ENCODE assay signal across 26 cellular contexts in genomic region chr1:164756741-164757140, GRCh38.
DNase-seq lines count a peak whose midpoint lies in the region; ATAC-seq and TF ChIP-seq lines count a peak whose summit lies in the region.
"Had no signal": no experiment of that assay in that cellular context is flagged by ENCODE, and none has a peak within 500 bp of the region (broad histone marks: within the 10 kb centered on the region; RNA-seq: fewer than 3 reads in every experiment).

No MANE protein-coding gene starts in this region.

- H3K27me3 Mint-ChIP-seq in glutamatergic neuron (ENCODE audit: unreplicated experiment): peaks cover 4% of the 10 kb centered on the region
- H3K27me3 Mint-ChIP-seq in effector memory CD8-positive, alpha-beta T cell: no peaks in the 10 kb centered on the region

- no peaks in the 10 kb centered on the region for H3K9me3 ChIP-seq in SK-N-MC (ENCODE audit: low read depth, low read length)
- H3K9me3 ChIP-seq: Caco-2, SJCRH30 had no signal

- H3K4me1 Mint-ChIP-seq in glutamatergic neuron (ENCODE audit: low read depth, unreplicated experiment): peaks cover 6% of the 10 kb centered on the region
- no peaks in the 10 kb centered on the region for H3K4me1 Mint-ChIP-seq in effector memory CD8-positive, alpha-beta T cell (ENCODE audit: low read depth in 2 of 2)
- H3K4me1 Mint-ChIP-seq: B cell, T-cell had no signal

- TF ChIP-seq CTCF in fibroblast of the aortic adventitia (IDR thresholded peaks at IDR 0.05; ENCODE audit: insufficient read depth, low read length) (no peak), glutamatergic neuron (IDR thresholded peaks at IDR 0.05; ENCODE audit: partially characterized antibody, unreplicated experiment) (no peak)

- peak overlapping the region; percentile 81; the same call in 1 of the 2 replicates for H3K4me3 ChIP-seq in SK-N-MC
- H3K4me3 ChIP-seq in fibroblast of the aortic adventitia (ENCODE audit: low read depth, low read length): no peak overlapping the region
- H3K4me3 ChIP-seq: GM23338, PC-9, SJCRH30 had no signal

- ATAC-seq in effector memory CD8-positive, alpha-beta T cell (replicated peaks): no peak
- ATAC-seq: CD8-positive, alpha-beta T cell; GM23338; Right ventricle myocardium inferior; T-cell had no signal

- no peaks in the 10 kb centered on the region for H3K9me3 Mint-ChIP-seq in glutamatergic neuron (ENCODE audit: unreplicated experiment)
- H3K9me3 Mint-ChIP-seq in effector memory CD8-positive, alpha-beta T cell: no peaks in the 10 kb centered on the region
- H3K9me3 Mint-ChIP-seq: CD8-positive, alpha-beta T cell; GM23338; T-cell had no signal

- H3K36me3 Mint-ChIP-seq in glutamatergic neuron (ENCODE audit: unreplicated experiment): no peaks in the 10 kb centered on the region
- H3K36me3 Mint-ChIP-seq in effector memory CD8-positive, alpha-beta T cell (ENCODE audit: insufficient read depth): no peaks in the 10 kb centered on the region
- H3K36me3 Mint-ChIP-seq: CD8-positive, alpha-beta T cell; T-cell had no signal

- no peak overlapping the region for H3K27ac Mint-ChIP-seq in glutamatergic neuron (ENCODE audit: unreplicated experiment)
- H3K27ac Mint-ChIP-seq in effector memory CD8-positive, alpha-beta T cell: no peak overlapping the region
- H3K27ac Mint-ChIP-seq: B cell; CD8-positive, alpha-beta T cell; GM23338; T-cell had no signal

- H3K36me3 ChIP-seq in SK-N-MC (ENCODE audit: insufficient read depth, low read length): no peaks in the 10 kb centered on the region
- H3K36me3 ChIP-seq: SJCRH30 had no signal

- H3K9ac ChIP-seq in SK-N-MC (ENCODE audit: insufficient read length): no peak overlapping the region

- peak overlapping the region; percentile 98 for H3K27ac ChIP-seq in SK-N-MC
- H3K27ac ChIP-seq: C4-2B, PC-9, SJCRH30 had no signal

- DNase-seq in EL: peak; percentile 49
- DNase-seq in SK-N-MC (ENCODE audit: low read depth, low spot score): no peak
- peak; percentile 68 for DNase-seq in fibroblast of the aortic adventitia (ENCODE audit: low read depth)
- DNase-seq in glutamatergic neuron: no peak
- no peak for DNase-seq in stimulated activated naive CD4-positive, alpha-beta T cell (lab: John Stamatoyannopoulos, UW)
- no peak for DNase-seq in effector memory CD8-positive, alpha-beta T cell
- no peak for DNase-seq in NCI-H1694 treated with DMSO at 0.1 percent for 48 hours (lab: John Stamatoyannopoulos, UW)
- DNase-seq: Caco-2; CD8-positive, alpha-beta T cell; DMS 273 treated with DMSO at 0.1 percent for 48 hours; DMS79 treated with DMSO at 0.1 percent for 48 hours; HCEC 1CT; NCI-H1048; NCI-H1417 treated with DMSO at 0.1 percent for 48 hours; NCI-H187; NCI-H2081 treated with DMSO at 0.1 percent for 48 hours; NCI-H2171; NCI-H524; NK-92 treated with Interleukin-12 subunit alpha and Interleukin-12 subunit beta, amount 100 ng/mL, for 24 hours; SJCRH30; T-cell had no signal

- H3K4me3 Mint-ChIP-seq in glutamatergic neuron (ENCODE audit: unreplicated experiment): no peak overlapping the region
- H3K4me3 Mint-ChIP-seq in effector memory CD8-positive, alpha-beta T cell: no peak overlapping the region
- H3K4me3 Mint-ChIP-seq: B cell; CD8-positive, alpha-beta T cell; GM23338; T-cell had no signal

Comparison
In these comparisons a context has a peak if more than half of its experiments do, and no peak if none do; other contexts are left out.
1. DNase-seq: peak in EL (single experiment) and fibroblast of the aortic adventitia (single experiment); none in SK-N-MC (single experiment), glutamatergic neuron (single experiment), stimulated activated naive CD4-positive, alpha-beta T cell (0 of 6), effector memory CD8-positive, alpha-beta T cell (0 of 3) and NCI-H1694 treated with DMSO at 0.1 percent for 48 hours (single experiment).